Comparison of ENCODE assay signal across 13 cellular contexts in genomic region chr5:134550271-134551214, GRCh38. TPM values are rescaled to one million over a fixed set of nuclear protein-coding genes. Genes with fewer than 3 reads are reported as not detected.
DNase-seq lines count a peak whose midpoint lies in the region; ATAC-seq and TF ChIP-seq lines count a peak whose summit lies in the region.
"Had no signal": no experiment of that assay in that cellular context is flagged by ENCODE, and none has a peak within 500 bp of the region (broad histone marks: within the 10 kb centered on the region; RNA-seq: fewer than 3 reads in every experiment).

No MANE protein-coding gene starts in this region.

- H3K36me3 ChIP-seq in CD8-positive, alpha-beta T cell (ENCODE audit: insufficient read depth, low read length) = peaks cover 64% of the 10 kb centered on the region
- peaks cover 18% of the 10 kb centered on the region for H3K36me3 ChIP-seq in right atrium auricular region
- no peaks in the 10 kb centered on the region for H3K36me3 ChIP-seq in brain microvascular endothelial cell (replicated peaks)
- no peaks in the 10 kb centered on the region for H3K36me3 ChIP-seq in MM.1S (replicated peaks; ENCODE audit: insufficient read depth, low read length)

- no peaks in the 10 kb centered on the region for H3K27me3 Mint-ChIP-seq in CD8-positive, alpha-beta T cell (ENCODE audit: low read depth)
- no peaks in the 10 kb centered on the region for H3K27me3 Mint-ChIP-seq in WTC11 (ENCODE audit: low read depth)

- H3K27ac ChIP-seq in CD8-positive, alpha-beta T cell (ENCODE audit: low read depth, low read length) = peak overlapping the region; percentile 14
- H3K27ac ChIP-seq in right atrium auricular region (peak overlapping the region; percentile 87 to 97), brain microvascular endothelial cell (no peak overlapping the region), MM.1S (ENCODE audit: low read length) (no peak overlapping the region)
- H3K27ac ChIP-seq: parathyroid adenoma, transverse colon had no signal

- CTCF ChIA-PET in CD8-positive, alpha-beta T cell (lab: Charles Lee) = interaction anchor here (0.6 kb wide), 1 partner anchor 35 kb away, joined by 3 read pairs; no protein-coding TSS in a partner anchor
- CTCF ChIA-PET in WTC11 (lab: Charles Lee) = interaction anchor here (0.9 to 1.8 kb wide), 3 partner anchors 23 to 37 kb away, joined by 3 to 9 read pairs (median 8); no protein-coding TSS in a partner anchor

- POLR2A ChIA-PET in CD8-positive, alpha-beta T cell (lab: Charles Lee) = interaction anchor here (0.6 to 1.3 kb wide), 2 partner anchors 13 to 169 kb away, joined by 3 to 4 read pairs; no protein-coding TSS in a partner anchor
- POLR2A ChIA-PET in WTC11 (lab: Charles Lee) = interaction anchor here (0.5 kb wide), 1 partner anchor 23 kb away, joined by 3 read pairs; no protein-coding TSS in a partner anchor

- no peaks in the 10 kb centered on the region for H3F3A ChIP-seq in MM.1S (ENCODE audit: insufficient read depth, low read length)

- peaks cover 63% of the 10 kb centered on the region for H3K4me1 Mint-ChIP-seq in CD8-positive, alpha-beta T cell (ENCODE audit: low read depth)
- peaks cover 15% of the 10 kb centered on the region for H3K4me1 Mint-ChIP-seq in WTC11

- H3K9me2 ChIP-seq in MM.1S (replicated peaks; ENCODE audit: insufficient read depth, low read length) = no peaks in the 10 kb centered on the region

- H3K27ac Mint-ChIP-seq in CD8-positive, alpha-beta T cell = peak overlapping the region; percentile 47
- H3K27ac Mint-ChIP-seq in WTC11 = peak overlapping the region; percentile 82

- H3K4me1 ChIP-seq in CD8-positive, alpha-beta T cell (ENCODE audit: insufficient read depth, low read length) = peaks cover 43% of the 10 kb centered on the region
- peaks cover 0 to 98% of the 10 kb centered on the region in 2 donors for H3K4me1 ChIP-seq in right atrium auricular region
- H3K4me1 ChIP-seq in MM.1S (ENCODE audit: low read length) = no peaks in the 10 kb centered on the region

- in situ Hi-C loops in brain microvascular endothelial cell (cut with HindIII; ENCODE audit: low pct_ligation_motif_present, low sequenced_read_pairs) = no loop called here

- peaks cover 83% of the 10 kb centered on the region for H3K36me3 Mint-ChIP-seq in CD8-positive, alpha-beta T cell
- peaks cover 36% of the 10 kb centered on the region for H3K36me3 Mint-ChIP-seq in WTC11

- intact Hi-C loops in CD8-positive, alpha-beta T cell (cut with DNase I, micrococcal nuclease) = no loop called here

- no peaks in the 10 kb centered on the region for H4K20me1 ChIP-seq in MM.1S (ENCODE audit: insufficient read depth, low read length)

- no peak overlapping the region for H3K4me3 ChIP-seq in CD8-positive, alpha-beta T cell (ENCODE audit: low read depth, low read length)
- H3K4me3 ChIP-seq in right atrium auricular region = no peak overlapping the region
- no peak overlapping the region for H3K4me3 ChIP-seq in brain microvascular endothelial cell (ENCODE audit: low read depth, low read length)
- no peak overlapping the region for H3K4me3 ChIP-seq in MM.1S (ENCODE audit: low read length)
- H3K4me3 ChIP-seq: esophagus muscularis mucosa, transverse colon had no signal

- no peak overlapping the region for H2AFZ ChIP-seq in MM.1S (ENCODE audit: low read length)
- H2AFZ ChIP-seq: parathyroid adenoma had no signal

- no peaks in the 10 kb centered on the region for H3K9me3 ChIP-seq in CD8-positive, alpha-beta T cell (ENCODE audit: low read length)
- H3K9me3 ChIP-seq in right atrium auricular region (no peaks in the 10 kb centered on the region), MM.1S (replicated peaks; ENCODE audit: insufficient read depth, low read length) (no peaks in the 10 kb centered on the region)
- H3K9me3 ChIP-seq: esophagus muscularis mucosa, transverse colon had no signal

- H3K27me3 ChIP-seq in CD8-positive, alpha-beta T cell (ENCODE audit: insufficient read depth, low read length) = no peaks in the 10 kb centered on the region
- H3K27me3 ChIP-seq in right atrium auricular region (no peaks in the 10 kb centered on the region), brain microvascular endothelial cell (replicated peaks) (no peaks in the 10 kb centered on the region), MM.1S (replicated peaks; ENCODE audit: insufficient read depth, low read length) (no peaks in the 10 kb centered on the region)
- H3K27me3 ChIP-seq: esophagus muscularis mucosa, transverse colon had no signal

- no peak for ATAC-seq in CD8-positive, alpha-beta T cell
- ATAC-seq in GM21529 (IDR thresholded peaks at IDR 0.05; ENCODE audit: unreplicated experiment) = peak; percentile 32
- no peak for ATAC-seq in WTC11

- TF ChIP-seq CTCF in CD8-positive, alpha-beta T cell (IDR thresholded peaks at IDR 0.05) = no peak
- no peak for TF ChIP-seq CTCF in WTC11 (IDR thresholded peaks at IDR 0.05)
- TF ChIP-seq CTCF in right atrium auricular region (IDR thresholded peaks at IDR 0.05) = no peak
- TF ChIP-seq CTCF in brain microvascular endothelial cell (IDR thresholded peaks at IDR 0.05; ENCODE audit: low read depth, low read length, missing control alignments) = no peak
- no peak for TF ChIP-seq CTCF in MM.1S (IDR thresholded peaks at IDR 0.05; ENCODE audit: low read length)

- H3K9me3 Mint-ChIP-seq in CD8-positive, alpha-beta T cell = no peaks in the 10 kb centered on the region
- no peaks in the 10 kb centered on the region for H3K9me3 Mint-ChIP-seq in WTC11

- no peak overlapping the region for H3K4me3 Mint-ChIP-seq in CD8-positive, alpha-beta T cell
- H3K4me3 Mint-ChIP-seq in WTC11 = no peak overlapping the region

- no peak overlapping the region for H3K9ac ChIP-seq in MM.1S (ENCODE audit: low read length)
- H3K9ac ChIP-seq: parathyroid adenoma had no signal

- no peaks in the 10 kb centered on the region for H3K79me2 ChIP-seq in MM.1S (ENCODE audit: low read length)

- H3K4me2 ChIP-seq in MM.1S (ENCODE audit: low read depth, low read length) = no peak overlapping the region

- peak in 1 of 7 experiments; percentile 30 for DNase-seq in CD8-positive, alpha-beta T cell
- DNase-seq in WTC11 (ENCODE audit: low spot score) (no peak), right atrium auricular region (ENCODE audit: low spot score) (no peak), hepatic stellate cell (ENCODE audit: low spot score) (no peak), brain microvascular endothelial cell (no peak), MM.1S (no peak)
- DNase-seq in NK-92 treated with Interleukin-12 subunit alpha and Interleukin-12 subunit beta, amount 100 ng/mL, for 24 hours (lab: John Stamatoyannopoulos, UW) = no peak
- DNase-seq: kidney glomerular epithelial cell; stimulated activated CD4-positive, alpha-beta T cell treated with anti-CD3 and anti-CD28 coated beads, Interleukin-4, amount 100 ng/mL, for 1 hour; transverse colon had no signal

TF ChIP-seq in WTC11, 78 proteins besides CTCF, POLR2A, EP300 and RAD21:
- TF ChIP-seq CREB1 (CRISPR knock-in tag; IDR thresholded peaks at IDR 0.05) = no peak
- TF ChIP-seq ZNF317 (CRISPR knock-in tag; IDR thresholded peaks at IDR 0.05; ENCODE audit: borderline replicate concordance, low read depth) = no peak
- TF ChIP-seq USF1 (CRISPR knock-in tag; IDR thresholded peaks at IDR 0.05) = no peak
- TF ChIP-seq ELF4 (CRISPR knock-in tag; IDR thresholded peaks at IDR 0.05; ENCODE audit: low read depth) = no peak
- no peak for TF ChIP-seq HMGA2 (CRISPR knock-in tag; IDR thresholded peaks at IDR 0.05)
- TF ChIP-seq RORB (CRISPR knock-in tag; IDR thresholded peaks at IDR 0.05) = no peak
- TF ChIP-seq NR1H2 (CRISPR knock-in tag; IDR thresholded peaks at IDR 0.05) = no peak
- no peak for TF ChIP-seq FOXK1 (CRISPR knock-in tag; IDR thresholded peaks at IDR 0.05)
- TF ChIP-seq ATF2 (CRISPR knock-in tag; IDR thresholded peaks at IDR 0.05; ENCODE audit: borderline replicate concordance, low read depth) = no peak

RNA-seq across cellular contexts. Expression of gene JADE2, which starts 25.1 kb away (rescaled TPM):
- 100 to 1,000 TPM; 126 to 133 TPM for total RNA-seq in CD8-positive, alpha-beta T cell
- 39.4 to 46.2 TPM (median 40.8 TPM) in 3 replicates for total RNA-seq in WTC11 (2021)
- 10 to 100 TPM; 37.5 to 47.6 TPM for total RNA-seq in right atrium auricular region

Comparison
In these comparisons a context has a peak if more than half of its experiments do, and no peak if none do; other contexts are left out.
1. H3K27ac ChIP-seq: peak in CD8-positive, alpha-beta T cell (single experiment) and right atrium auricular region (2 of 2); none in brain microvascular endothelial cell (single experiment) and MM.1S (single experiment).